Comparison of ENCODE assay signal across 8 cellular contexts in genomic region chr4:180664766-180665368, GRCh38.
DNase-seq lines count a peak whose midpoint lies in the region; ATAC-seq, FAIRE-seq and TF ChIP-seq lines count a peak whose summit lies in the region.

No MANE protein-coding gene starts in this region.

- no TSS peak for BruUV-seq in mammary epithelial cell (replicated peaks; lab: Mats Ljungman, UMichigan)

- H4K20me1 ChIP-seq in mammary epithelial cell (ENCODE audit: insufficient read depth, low read length): no peaks in the 10 kb centered on the region

- H2AFZ ChIP-seq in mammary epithelial cell (ENCODE audit: low read depth, low read length): no peak overlapping the region

- no peaks in the 10 kb centered on the region for H3K27me3 ChIP-seq in mammary epithelial cell (ENCODE audit: insufficient read depth, low read length)

- peak; percentile 74 for DNase-seq in AG20443 (ENCODE audit: low spot score)
- DNase-seq in NCI-H1436 (lab: John Stamatoyannopoulos, UW): peak; percentile 39
- DNase-seq in SW 1271 (lab: John Stamatoyannopoulos, UW): peak; percentile 17 to 64
- DNase-seq in mammary epithelial cell: peak; percentile 63
- DNase-seq in kidney: no peak
- DNase-seq in stimulated activated CD4-positive, alpha-beta T cell treated with anti-CD3 and anti-CD28 coated beads, Interleukin-2, amount 100 ng/mL, for 48 hours: peak; percentile 49 to 58

- H3K4me2 ChIP-seq in mammary epithelial cell (ENCODE audit: insufficient read depth, low read depth, low read length): peak overlapping the region; percentile 36

- dilution Hi-C loops in mammary epithelial cell (cut with HindIII; ENCODE audit: low sequenced_read_pairs): no loop called here

- H3K4me3 ChIP-seq in mammary epithelial cell (replicated peaks in 1 of 3; ENCODE audit: insufficient read depth in 1 of 3, low read depth in 2 of 3, low read length in 3 of 3): no peak overlapping the region
- no peak overlapping the region for H3K4me3 ChIP-seq in kidney (ENCODE audit: low read length in 2 of 2)

- no peaks in the 10 kb centered on the region for H3K9me3 ChIP-seq in mammary epithelial cell (replicated peaks; ENCODE audit: insufficient read depth, low read length)
- H3K9me3 ChIP-seq in kidney (ENCODE audit: control insufficient read depth in 1 of 2, low read length in 2 of 2): no peaks in the 10 kb centered on the region

- peak; percentile 64 for FAIRE-seq in kidney (lab: Jason Lieb, UNC)

- no peaks in the 10 kb centered on the region for H3K79me2 ChIP-seq in mammary epithelial cell (ENCODE audit: insufficient read depth, low read length)

- intact Hi-C loops in mammary epithelial cell (cut with micrococcal nuclease) (loop anchor here (1.0 to 2.0 kb wide), 4 partner anchors 163 to 863 kb away; no protein-coding TSS in a partner anchor), kidney (cut with DNase I) (no loop called here)

- in situ Hi-C loops in mammary epithelial cell (cut with MboI; ENCODE audit: low sequenced_read_pairs in 2 of 2): loop anchor here (25.0 kb wide), 2 partner anchors 297 to 872 kb away; no protein-coding TSS in a partner anchor

- H3K4me1 ChIP-seq in mammary epithelial cell (ENCODE audit: insufficient read depth, low read length) (no peaks in the 10 kb centered on the region), kidney (ENCODE audit: control insufficient read depth in 1 of 2, insufficient read depth in 1 of 2, low read depth in 1 of 2, low read length in 2 of 2) (no peaks in the 10 kb centered on the region)

- no peak overlapping the region for H3K27ac ChIP-seq in mammary epithelial cell (ENCODE audit: insufficient read depth, low read depth, low read length)
- H3K27ac ChIP-seq in kidney (ENCODE audit: low read depth in 2 of 2, low read length in 2 of 2): no peak overlapping the region

- H3K9ac ChIP-seq in mammary epithelial cell (ENCODE audit: insufficient read depth, low read length) (no peak overlapping the region), kidney (ENCODE audit: low read length in 2 of 2) (no peak overlapping the region)

- TF ChIP-seq CTCF in mammary epithelial cell (conservative IDR thresholded peaks at IDR 0.05 in 1 of 2, IDR thresholded peaks at IDR 0.05 in 1 of 2; ENCODE audit: extremely low read depth in 1 of 2, insufficient read depth in 1 of 2, low read depth in 1 of 2, low read length in 2 of 2) (peak; percentile 77 to 82), kidney (IDR thresholded peaks at IDR 0.05; ENCODE audit: borderline replicate concordance, extremely low read depth, insufficient read depth) (peak; percentile 74)

- ATAC-seq in GM18508 (IDR thresholded peaks at IDR 0.05; ENCODE audit: insufficient read depth, unreplicated experiment) (peak; percentile 90), HG02938 (IDR thresholded peaks at IDR 0.05; ENCODE audit: unreplicated experiment) (peak; percentile 88)

- 12% methylated on average over 5 of the region's 5 CpGs for WGBS in mammary epithelial cell (ENCODE audit: low coverage, missing lambda C conversion rate)

- CTCF ChIA-PET in mammary epithelial cell (lab: Charles Lee; ENCODE audit: low non-redundant PET): interaction anchor here (0.7 to 1.0 kb wide), 2 partner anchors 57 to 164 kb away, joined by 3 to 4 read pairs; no protein-coding TSS in a partner anchor

- H3K36me3 ChIP-seq in mammary epithelial cell (ENCODE audit: insufficient read depth, low read length): no peaks in the 10 kb centered on the region
- no peaks in the 10 kb centered on the region for H3K36me3 ChIP-seq in kidney (ENCODE audit: control insufficient read depth in 1 of 2, insufficient read depth in 2 of 2, low read length in 2 of 2)
